Comparison of ENCODE assay signal across 8 cellular contexts in the genomic region with DNA sequence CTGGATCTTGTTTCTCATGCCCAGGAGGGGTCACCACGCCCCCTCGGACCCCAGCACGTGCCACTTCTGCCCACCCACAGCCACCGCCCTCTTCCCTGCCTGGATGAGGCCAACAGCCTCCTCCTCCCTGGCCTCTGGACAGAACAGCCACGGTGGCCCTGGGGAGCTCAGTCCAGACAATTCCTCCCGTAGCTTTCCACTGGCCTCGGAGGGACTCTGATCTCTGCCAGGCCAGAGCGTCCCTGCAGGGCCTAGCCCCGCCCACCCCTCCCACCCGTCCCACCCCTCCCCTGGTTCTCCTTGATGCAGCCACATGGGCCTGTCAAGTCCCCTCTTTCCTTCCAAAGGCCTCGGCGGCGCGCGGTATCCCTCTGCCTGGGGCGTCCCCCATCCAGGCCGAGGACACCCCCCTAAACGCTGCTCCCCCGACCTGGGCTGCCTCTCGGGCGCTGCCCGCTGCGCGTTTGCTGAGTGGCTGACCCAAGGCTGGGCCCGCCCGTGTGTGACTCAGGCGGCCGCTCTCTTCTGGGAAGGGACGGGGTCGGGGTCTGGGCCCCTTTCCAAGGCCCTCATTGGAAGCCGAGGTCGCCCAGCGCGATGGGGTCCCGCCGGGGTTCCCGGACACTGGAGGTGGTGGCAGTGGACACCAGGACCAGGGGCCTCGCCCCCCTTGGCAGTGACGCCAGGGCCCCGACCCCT. TPM values are rescaled to one million over a fixed set of nuclear protein-coding genes. Genes with fewer than 3 reads are reported as not detected.
A peak's percentile ranks its signal among the peaks of the same experiment; 100 is the strongest.
DNase-seq lines count a peak whose midpoint lies in the region; ATAC-seq, FAIRE-seq and TF ChIP-seq lines count a peak whose summit lies in the region.

No MANE protein-coding gene starts in this region.

- no peaks in the 10 kb centered on the region for H3K9me2 ChIP-seq in SK-N-SH

- 0 out of 2 replicates have a peak, but pooled peaks cover 5% of the 10 kb centered on the region for H3K79me2 ChIP-seq in SK-N-SH (ENCODE audit: insufficient read depth)
- H3K79me2 ChIP-seq in HepG2 (ENCODE audit: insufficient read depth, low read length): peaks cover 2% of the 10 kb centered on the region

- H3F3A ChIP-seq in SK-N-SH (replicated peaks; ENCODE audit: insufficient read depth): peaks cover 10% of the 10 kb centered on the region

- TF ChIP-seq CTCF in AG04450 (IDR thresholded peaks at IDR 0.05; ENCODE audit: low read depth, low read length) (no peak), GM13977 (IDR thresholded peaks at IDR 0.05; ENCODE audit: extremely low read depth, insufficient read depth, missing control alignments) (no peak), SK-N-SH (IDR thresholded peaks at IDR 0.05) (no peak), HepG2 (CRISPR knock-in tag; IDR thresholded peaks at IDR 0.05) (no peak; the same call in 1 of the 2 replicates)

- no TSS peak for BruUV-seq in HepG2 (replicated peaks; lab: Mats Ljungman, UMichigan)

- POLR2A ChIA-PET in AG04450 (lab: Yijun Ruan, JAX): interaction anchor here (0.6 kb wide), 1 partner anchor 15 kb away, joined by 3 read pairs; no protein-coding TSS in a partner anchor
- POLR2A ChIA-PET in SK-N-SH (lab: Yijun Ruan, JAX): interaction anchor here (0.6 to 2.4 kb wide), 7 partner anchors 10 to 116 kb away, joined by 3 to 10 read pairs (median 4); partner anchors contain the start of genes MDH2, RHBDD2 and STYXL1
- POLR2A ChIA-PET in HepG2 (lab: Yijun Ruan, JAX): interaction anchor here (0.7 to 2.9 kb wide), 15 partner anchors 9 to 127 kb away, joined by 3 to 26 read pairs (median 5); partner anchors contain the start of genes MDH2, POR and STYXL1

- H3K9me3 ChIP-seq in AG04450 (ENCODE audit: control insufficient read depth, insufficient read depth, low read length) (no peaks in the 10 kb centered on the region; the same call in 1 of the 2 replicates), SK-N-SH (no peaks in the 10 kb centered on the region), duodenal mucosa (ENCODE audit: control insufficient read depth in 1 of 2, low read length in 2 of 2) (no peaks in the 10 kb centered on the region), HepG2 (ENCODE audit: low read length) (no peaks in the 10 kb centered on the region)

- H3K27me3 ChIP-seq in AG04450 (ENCODE audit: control insufficient read depth, insufficient read depth, low read length) (no peaks in the 10 kb centered on the region), SK-N-SH (ENCODE audit: insufficient read depth) (no peaks in the 10 kb centered on the region), duodenal mucosa (ENCODE audit: control insufficient read depth in 1 of 2, insufficient read depth in 2 of 2, low read length in 2 of 2) (no peaks in the 10 kb centered on the region), HepG2 (ENCODE audit: control insufficient read depth in 1 of 2, insufficient read depth in 2 of 2, low read length in 2 of 2) (no peaks in the 10 kb centered on the region)

- in situ Hi-C loops in GM13977 (cut with MboI; ENCODE audit: low pct_unique_long_range_greater_than_20kb, low sequenced_read_pairs, unreplicated experiment): no loop called here
- in situ Hi-C loops in HepG2 (cut with HindIII; ENCODE audit: extremely low pct_ligation_motif_present, low pct_unique_long_range_greater_than_20kb): no loop called here

- H3K4me1 ChIP-seq in SK-N-SH (ENCODE audit: control insufficient read depth in 1 of 2, insufficient read depth in 2 of 2, low read depth in 1 of 2, low read length in 1 of 2) (peaks cover 6 to 25% of the 10 kb centered on the region in 2 experiments; a peak in 2 of 4 replicates), duodenal mucosa (ENCODE audit: control insufficient read depth in 1 of 2, insufficient read depth in 2 of 2, low read length in 2 of 2) (peaks cover 16 to 19% of the 10 kb centered on the region in 2 donors), HepG2 (ENCODE audit: insufficient read depth, low read length) (peaks cover 38% of the 10 kb centered on the region)

- DNase-seq in AG04450 (ENCODE audit: low read depth, low spot score) (no peak), GM13977 (ENCODE audit: low spot score) (peak; percentile 73), SK-N-SH (peak; percentile 96), HepG2 (ENCODE audit: low spot score) (peak; percentile 90), stromal cell of bone marrow (ENCODE audit: low read depth) (peak; percentile 41), DMS153 (lab: John Stamatoyannopoulos, UW) (no peak)

- ATAC-seq in HG03342 (IDR thresholded peaks at IDR 0.05; ENCODE audit: unreplicated experiment) (peak; percentile 7), HepG2 (peak; percentile 73)

- H3K27ac ChIP-seq in AG04450 (ENCODE audit: low read depth, low read length) (no peak overlapping the region), SK-N-SH (ENCODE audit: low read depth in 2 of 2, low read length in 1 of 2) (peak overlapping the region; percentile 40 to 84; a peak in 3 of 4 replicates), duodenal mucosa (ENCODE audit: low read depth, low read length) (peak overlapping the region; percentile 92), HepG2 (ENCODE audit: extremely low read length, insufficient read depth, low read length) (peak overlapping the region; percentile 97)

- no peaks in the 10 kb centered on the region for H4K20me1 ChIP-seq in SK-N-SH (ENCODE audit: insufficient read depth)
- H4K20me1 ChIP-seq in HepG2 (ENCODE audit: insufficient read depth, low read length): no peaks in the 10 kb centered on the region

- intact Hi-C loops in HepG2 (cut with micrococcal nuclease; ENCODE audit: unreplicated experiment): loop anchor here (2.0 kb wide), 1 partner anchor 73 kb away; no protein-coding TSS in a partner anchor

- CTCF ChIA-PET in AG04450 (lab: Charles Lee): interaction anchor here (0.6 to 1.0 kb wide), 4 partner anchors 21 to 165 kb away, joined by 3 to 4 read pairs (median 3); no protein-coding TSS in a partner anchor
- CTCF ChIA-PET in SK-N-SH (lab: Yijun Ruan, JAX): interaction anchor here (0.9 to 9.4 kb wide), 6 partner anchors 24 to 128 kb away, joined by 3 to 56 read pairs (median 4); no protein-coding TSS in a partner anchor
- CTCF ChIA-PET in HepG2 (lab: Yijun Ruan, JAX; ENCODE audit: low intra/inter-chr PET ratio, low total read pairs): no interaction called here

- H2AFZ ChIP-seq in SK-N-SH (ENCODE audit: low read depth) (peak overlapping the region; percentile 73), HepG2 (ENCODE audit: low read length) (no peak overlapping the region)

- FAIRE-seq in HepG2 (lab: Jason Lieb, UNC): peak; percentile 68

- H3K36me3 ChIP-seq in SK-N-SH (replicated peaks in 1 of 2; ENCODE audit: control insufficient read depth in 1 of 2, insufficient read depth in 2 of 2, low read length in 1 of 2): peaks cover 8 to 14% of the 10 kb centered on the region in 2 experiments
- peaks cover 0 to 7% of the 10 kb centered on the region in 2 donors for H3K36me3 ChIP-seq in duodenal mucosa (ENCODE audit: control insufficient read depth in 1 of 2, insufficient read depth in 2 of 2, low read length in 2 of 2)
- peaks cover 0 to 11% of the 10 kb centered on the region in 2 experiments; a peak in 2 of 5 replicates for H3K36me3 ChIP-seq in HepG2 (replicated peaks in 1 of 2; ENCODE audit: control insufficient read depth in 1 of 2, insufficient read depth in 2 of 2, low read length in 2 of 2)

- 0 out of 2 replicates have a peak, but pooled peaks have one; percentile 8 for TF ChIP-seq RAD21 in SK-N-SH (IDR thresholded peaks at IDR 0.05; ENCODE audit: low read length)
- no peak for TF ChIP-seq RAD21 in HepG2 (CRISPR knock-in tag; IDR thresholded peaks at IDR 0.05)

- H3K9ac ChIP-seq in SK-N-SH (peak overlapping the region; percentile 68), duodenal mucosa (ENCODE audit: low read depth in 1 of 2, low read length in 2 of 2) (peak overlapping the region; percentile 74 to 82), HepG2 (ENCODE audit: insufficient read depth, low read depth, low read length) (peak overlapping the region; percentile 87)

- TF ChIP-seq EP300 in SK-N-SH (IDR thresholded peaks at IDR 0.05; ENCODE audit: borderline replicate concordance in 1 of 2, low read depth in 1 of 2, low read length in 1 of 2) (no peak; a peak in 1 of 4 replicates), HepG2 (IDR thresholded peaks at IDR 0.05; ENCODE audit: low read depth in 2 of 2, low read length in 2 of 2) (0 out of 4 replicates have a peak, but pooled peaks of 1 of the 2 experiments have one; percentile 19), HepG2 (CRISPR knock-in tag; IDR thresholded peaks at IDR 0.05; ENCODE audit: borderline replicate concordance) (peak; percentile 18; the same call in 1 of the 2 replicates)

- TF ChIP-seq POLR2A in HepG2 (IDR thresholded peaks at IDR 0.05; ENCODE audit: insufficient read depth in 1 of 2, low read depth in 2 of 2, low read length in 2 of 2): peak in 1 of 2 experiments; percentile 44; a peak in 2 of 4 replicates

- H3K4me2 ChIP-seq in SK-N-SH (peak overlapping the region; percentile 100), HepG2 (ENCODE audit: low read depth, low read length) (peak overlapping the region; percentile 84)

- WGBS in SK-N-SH (ENCODE audit: low lambda C conversion rate): 2% methylated on average over 17 of the region's 40 CpGs
- WGBS in HepG2 (ENCODE audit: low lambda C conversion rate): 0% methylated on average over 11 of the region's 40 CpGs

- H3K4me3 ChIP-seq in AG04450 (ENCODE audit: low read depth, low read length): peak overlapping the region; percentile 74
- peak overlapping the region; percentile 69 to 84 for H3K4me3 ChIP-seq in SK-N-SH (ENCODE audit: low read depth in 2 of 2, low read length in 1 of 2)
- peak overlapping the region; percentile 86 to 87 for H3K4me3 ChIP-seq in duodenal mucosa (ENCODE audit: low read depth in 1 of 2, low read length in 2 of 2)
- peak overlapping the region; percentile 88 to 98 (median 91) for H3K4me3 ChIP-seq in HepG2 (replicated peaks in 1 of 3; ENCODE audit: insufficient read depth in 1 of 3, low read depth in 2 of 3, low read length in 3 of 3)

RNA-seq across cellular contexts. Expression of gene TMEM120A, which starts 0.6 kb away (rescaled TPM):
- 46.3 and 59.1 TPM in 2 replicates for polyA plus RNA-seq in AG04450 (2011; rRNA removed)
- 61.0 and 64.2 TPM in 2 replicates for polyA minus RNA-seq in AG04450 (2011; rRNA and poly(A)+ RNA removed)
- 59.8 and 95.2 TPM in 2 replicates for polyA plus RNA-seq in SK-N-SH (2012; rRNA removed)
- polyA plus RNA-seq in SK-N-SH (2012; cell fraction: cytosol; rRNA removed): 26.4 and 50.4 TPM in 2 replicates
- polyA plus RNA-seq in SK-N-SH (2012; cell fraction: nucleus; rRNA removed): 120 and 190 TPM in 2 replicates
- total RNA-seq in HepG2 (2016; rRNA removed; fragmentation: Illumina TruSeq; extraction: Trizol): 22.9 and 40.3 TPM in 2 replicates
- total RNA-seq in HepG2 (2016; cell fraction: cytosol; rRNA removed; fragmentation: Illumina TruSeq; extraction: Trizol; ENCODE audit: low read depth): 31.6 and 36.7 TPM in 2 replicates
- total RNA-seq in HepG2 (2016; cell fraction: insoluble cytoplasmic fraction; rRNA removed; fragmentation: Illumina TruSeq; extraction: Trizol): 26.0 and 40.4 TPM in 2 replicates
- 34.6 and 34.8 TPM in 2 replicates for total RNA-seq in HepG2 (2016; cell fraction: membrane; rRNA removed; fragmentation: Illumina TruSeq; extraction: Trizol)
- total RNA-seq in HepG2 (2016; cell fraction: nucleus; rRNA removed; fragmentation: Illumina TruSeq; extraction: Trizol): 31.7 and 39.9 TPM in 2 replicates
- 102 and 116 TPM in 2 replicates for polyA plus RNA-seq in HepG2 (2011; rRNA removed)
- 81.9 and 91.9 TPM in 2 replicates for polyA plus RNA-seq in HepG2 (2011; cell fraction: cytosol; rRNA removed)
- 76.1 and 77.6 TPM in 2 replicates for polyA plus RNA-seq in HepG2 (2011; cell fraction: nucleus; rRNA removed)
- polyA plus RNA-seq in HepG2 (2012): 41.2 and 57.5 TPM in 2 replicates
- 78.5 and 88.6 TPM in 2 replicates for polyA plus RNA-seq in HepG2 (2016; cell fraction: cytosol; fragmentation: Illumina TruSeq; extraction: Trizol; ENCODE audit: low read depth)
- polyA plus RNA-seq in HepG2 (2016; cell fraction: insoluble cytoplasmic fraction; fragmentation: Illumina TruSeq; extraction: Trizol; ENCODE audit: low read depth): 64.8 and 69.3 TPM in 2 replicates
- polyA plus RNA-seq in HepG2 (2016; cell fraction: membrane; fragmentation: Illumina TruSeq; extraction: Trizol; ENCODE audit: low read depth): 81.3 and 84.7 TPM in 2 replicates
- polyA plus RNA-seq in HepG2 (2016; cell fraction: nucleus; fragmentation: Illumina TruSeq; extraction: Trizol; ENCODE audit: insufficient read depth, low read depth): 144 and 149 TPM in 2 replicates
- 97.0 and 238 TPM in 2 replicates for polyA minus RNA-seq in HepG2 (2011; rRNA and poly(A)+ RNA removed; ENCODE audit: low replicate concordance)
- polyA minus RNA-seq in HepG2 (2011; cell fraction: cytosol; rRNA and poly(A)+ RNA removed): 32.4 and 39.8 TPM in 2 replicates
- polyA minus RNA-seq in HepG2 (2011; cell fraction: nucleus; rRNA and poly(A)+ RNA removed): 15.5 and 22.4 TPM in 2 replicates

RNA-seq across cellular contexts. Expression of gene STYXL1, which starts 54.0 kb away (rescaled TPM):
- 67.5 and 77.0 TPM in 2 replicates for polyA plus RNA-seq in AG04450 (2011; rRNA removed)
- polyA minus RNA-seq in AG04450 (2011; rRNA and poly(A)+ RNA removed): 34.9 and 36.6 TPM in 2 replicates
- polyA plus RNA-seq in SK-N-SH (2012; rRNA removed): 86.6 and 89.4 TPM in 2 replicates
- 68.1 and 79.1 TPM in 2 replicates for polyA plus RNA-seq in SK-N-SH (2012; cell fraction: cytosol; rRNA removed)
- 66.0 and 75.5 TPM in 2 replicates for polyA plus RNA-seq in SK-N-SH (2012; cell fraction: nucleus; rRNA removed)
- total RNA-seq in HepG2 (2016; rRNA removed; fragmentation: Illumina TruSeq; extraction: Trizol): 23.9 and 28.0 TPM in 2 replicates
- 13.7 and 16.8 TPM in 2 replicates for total RNA-seq in HepG2 (2016; cell fraction: cytosol; rRNA removed; fragmentation: Illumina TruSeq; extraction: Trizol; ENCODE audit: low read depth)
- total RNA-seq in HepG2 (2016; cell fraction: insoluble cytoplasmic fraction; rRNA removed; fragmentation: Illumina TruSeq; extraction: Trizol): 21.2 and 33.5 TPM in 2 replicates
- total RNA-seq in HepG2 (2016; cell fraction: membrane; rRNA removed; fragmentation: Illumina TruSeq; extraction: Trizol): 15.6 and 15.7 TPM in 2 replicates
- total RNA-seq in HepG2 (2016; cell fraction: nucleus; rRNA removed; fragmentation: Illumina TruSeq; extraction: Trizol): 13.0 and 16.7 TPM in 2 replicates
- polyA plus RNA-seq in HepG2 (2011; rRNA removed): 36.0 and 38.3 TPM in 2 replicates
- polyA plus RNA-seq in HepG2 (2011; cell fraction: cytosol; rRNA removed): 47.3 and 50.3 TPM in 2 replicates
- 19.1 and 23.0 TPM in 2 replicates for polyA plus RNA-seq in HepG2 (2011; cell fraction: nucleus; rRNA removed)
- 20.3 and 22.3 TPM in 2 replicates for polyA plus RNA-seq in HepG2 (2012)
- polyA plus RNA-seq in HepG2 (2016; cell fraction: cytosol; fragmentation: Illumina TruSeq; extraction: Trizol; ENCODE audit: low read depth): 17.6 and 20.9 TPM in 2 replicates
- 42.1 and 47.6 TPM in 2 replicates for polyA plus RNA-seq in HepG2 (2016; cell fraction: insoluble cytoplasmic fraction; fragmentation: Illumina TruSeq; extraction: Trizol; ENCODE audit: low read depth)
- polyA plus RNA-seq in HepG2 (2016; cell fraction: membrane; fragmentation: Illumina TruSeq; extraction: Trizol; ENCODE audit: low read depth): 19.0 and 20.3 TPM in 2 replicates
- 26.3 and 27.9 TPM in 2 replicates for polyA plus RNA-seq in HepG2 (2016; cell fraction: nucleus; fragmentation: Illumina TruSeq; extraction: Trizol; ENCODE audit: insufficient read depth, low read depth)
- 18.8 and 29.8 TPM in 2 replicates for polyA minus RNA-seq in HepG2 (2011; rRNA and poly(A)+ RNA removed; ENCODE audit: low replicate concordance)
- 7.5 and 9.2 TPM in 2 replicates for polyA minus RNA-seq in HepG2 (2011; cell fraction: cytosol; rRNA and poly(A)+ RNA removed)
- polyA minus RNA-seq in HepG2 (2011; cell fraction: nucleus; rRNA and poly(A)+ RNA removed): 8.9 and 10.7 TPM in 2 replicates

RNA-seq across cellular contexts. Expression of gene MDH2, which starts 54.1 kb away (rescaled TPM):
- 116 and 160 TPM in 2 replicates for polyA plus RNA-seq in AG04450 (2011; rRNA removed)
- polyA minus RNA-seq in AG04450 (2011; rRNA and poly(A)+ RNA removed): 240 and 313 TPM in 2 replicates
- polyA plus RNA-seq in SK-N-SH (2012; rRNA removed): 244 and 301 TPM in 2 replicates
- 157 and 199 TPM in 2 replicates for polyA plus RNA-seq in SK-N-SH (2012; cell fraction: cytosol; rRNA removed)
- 189 and 235 TPM in 2 replicates for polyA plus RNA-seq in SK-N-SH (2012; cell fraction: nucleus; rRNA removed)
- total RNA-seq in HepG2 (2016; rRNA removed; fragmentation: Illumina TruSeq; extraction: Trizol): 90.3 and 107 TPM in 2 replicates
- 35.9 and 38.8 TPM in 2 replicates for total RNA-seq in HepG2 (2016; cell fraction: cytosol; rRNA removed; fragmentation: Illumina TruSeq; extraction: Trizol; ENCODE audit: low read depth)
- total RNA-seq in HepG2 (2016; cell fraction: insoluble cytoplasmic fraction; rRNA removed; fragmentation: Illumina TruSeq; extraction: Trizol): 93.0 and 94.6 TPM in 2 replicates
- 44.2 and 48.6 TPM in 2 replicates for total RNA-seq in HepG2 (2016; cell fraction: membrane; rRNA removed; fragmentation: Illumina TruSeq; extraction: Trizol)
- total RNA-seq in HepG2 (2016; cell fraction: nucleus; rRNA removed; fragmentation: Illumina TruSeq; extraction: Trizol): 45.4 and 53.0 TPM in 2 replicates
- 81.4 and 90.1 TPM in 2 replicates for polyA plus RNA-seq in HepG2 (2011; rRNA removed)
- 48.1 and 61.9 TPM in 2 replicates for polyA plus RNA-seq in HepG2 (2011; cell fraction: cytosol; rRNA removed)
- 51.2 and 52.4 TPM in 2 replicates for polyA plus RNA-seq in HepG2 (2011; cell fraction: nucleus; rRNA removed)
- polyA plus RNA-seq in HepG2 (2012): 126 and 145 TPM in 2 replicates
- 80.9 and 96.5 TPM in 2 replicates for polyA plus RNA-seq in HepG2 (2016; cell fraction: cytosol; fragmentation: Illumina TruSeq; extraction: Trizol; ENCODE audit: low read depth)
- 203 and 256 TPM in 2 replicates for polyA plus RNA-seq in HepG2 (2016; cell fraction: insoluble cytoplasmic fraction; fragmentation: Illumina TruSeq; extraction: Trizol; ENCODE audit: low read depth)
- 77.6 and 81.5 TPM in 2 replicates for polyA plus RNA-seq in HepG2 (2016; cell fraction: membrane; fragmentation: Illumina TruSeq; extraction: Trizol; ENCODE audit: low read depth)
- 113 and 123 TPM in 2 replicates for polyA plus RNA-seq in HepG2 (2016; cell fraction: nucleus; fragmentation: Illumina TruSeq; extraction: Trizol; ENCODE audit: insufficient read depth, low read depth)
- polyA minus RNA-seq in HepG2 (2011; rRNA and poly(A)+ RNA removed; ENCODE audit: low replicate concordance): 189 and 195 TPM in 2 replicates
- polyA minus RNA-seq in HepG2 (2011; cell fraction: cytosol; rRNA and poly(A)+ RNA removed): 86.4 and 103 TPM in 2 replicates
- polyA minus RNA-seq in HepG2 (2011; cell fraction: nucleus; rRNA and poly(A)+ RNA removed): 29.9 and 37.8 TPM in 2 replicates

Comparison
In these comparisons a context has a peak if more than half of its experiments do, and no peak if none do; other contexts are left out.
1. DNase-seq: peak in GM13977 (single experiment), SK-N-SH (single experiment), HepG2 (single experiment) and stromal cell of bone marrow (single experiment); none in AG04450 (single experiment) and DMS153 (single experiment).
2. Peak in every context shown above with its lines, with median percentiles within 50 percentile points of each other: H3K4me3 ChIP-seq and H3K9ac ChIP-seq.